In genomic region chr2:17309741-17310339, GRCh38 we compare ENCODE assay signal across 8 cellular contexts.
DNase-seq lines count a peak whose midpoint lies in the region; ATAC-seq, FAIRE-seq and TF ChIP-seq lines count a peak whose summit lies in the region.

No MANE protein-coding gene starts in this region.

- POLR2A ChIA-PET in K562 (lab: Yijun Ruan, JAX) = no interaction called here

- DNase-seq in GM06990 (ENCODE audit: extremely low read depth, insufficient read length) (peak; percentile 3), NCI-H460 (ENCODE audit: extremely low read depth, low read depth) (peak; percentile 40), K562 (ENCODE audit: extremely low read depth in 1 of 4, low spot score in 3 of 4) (peak; percentile 54 to 73 (median 66)), kidney epithelial cell (ENCODE audit: low read depth) (no peak), uterus (no peak), UCSD-AML1 (lab: John Stamatoyannopoulos, UW; ENCODE audit: unreplicated experiment) (no peak)

- TF ChIP-seq RAD21 in K562 (CRISPR knock-in tag; conservative IDR thresholded peaks at IDR 0.05 in 1 of 2, IDR thresholded peaks at IDR 0.05 in 1 of 2) = peak; percentile 80 to 81

- no peaks in the 10 kb centered on the region for H3K27me3 ChIP-seq in GM06990 (replicated peaks; ENCODE audit: control insufficient read depth, insufficient read depth, low read length)
- H3K27me3 ChIP-seq in K562 (ENCODE audit: control insufficient read depth in 2 of 2, insufficient read depth in 2 of 2, low read length in 2 of 2) = no peaks in the 10 kb centered on the region
- H3K27me3 ChIP-seq in kidney epithelial cell (ENCODE audit: control insufficient read depth, insufficient read depth, low read length) = no peaks in the 10 kb centered on the region
- no peaks in the 10 kb centered on the region for H3K27me3 ChIP-seq in uterus

- H3K4me3 ChIP-seq in GM06990 (replicated peaks; ENCODE audit: low read depth, low read length) (no peak overlapping the region), K562 (no peak overlapping the region), kidney epithelial cell (ENCODE audit: low read depth, low read length) (no peak overlapping the region), uterus (no peak overlapping the region)

- TF ChIP-seq EP300 in K562 (IDR thresholded peaks at IDR 0.05; ENCODE audit: low read length) = no peak

- ATAC-seq in GM21423 (IDR thresholded peaks at IDR 0.05; ENCODE audit: unreplicated experiment) (peak; percentile 78), HG03520 (IDR thresholded peaks at IDR 0.05; ENCODE audit: unreplicated experiment) (peak; percentile 91), K562 (peak; percentile 94)

- FAIRE-seq in K562 (lab: Jason Lieb, UNC) = peak; percentile 83

- H3K9me1 ChIP-seq in K562 (ENCODE audit: control insufficient read depth, insufficient read depth, low read length) = no peaks in the 10 kb centered on the region

- no TSS peak for BruUV-seq in K562 (replicated peaks; lab: Mats Ljungman, UMichigan)

- CTCF ChIA-PET in K562 (lab: Yijun Ruan, JAX; ENCODE audit: low intra/inter-chr PET ratio) = interaction anchor here (0.7 to 2.2 kb wide), 3 partner anchors 362 to 785 kb away, joined by 3 to 14 read pairs (median 4); no protein-coding TSS in a partner anchor

- no peaks in the 10 kb centered on the region for H3K79me2 ChIP-seq in K562 (ENCODE audit: control insufficient read depth, insufficient read depth, low read length)

- H3K27ac ChIP-seq in K562 (ENCODE audit: extremely low read depth, low read depth, low read length) (no peak overlapping the region), uterus (no peak overlapping the region)

- H3K4me2 ChIP-seq in K562 (ENCODE audit: insufficient read depth, low read length) = no peak overlapping the region

- H3K36me3 ChIP-seq in GM06990 (ENCODE audit: control insufficient read depth, insufficient read depth, low read length) (no peaks in the 10 kb centered on the region), K562 (ENCODE audit: control insufficient read depth, insufficient read depth, low read length) (no peaks in the 10 kb centered on the region), kidney epithelial cell (ENCODE audit: control insufficient read depth, insufficient read depth, low read length) (no peaks in the 10 kb centered on the region), uterus (no peaks in the 10 kb centered on the region)

- H3K4me1 ChIP-seq in K562 (replicated peaks in 1 of 2; ENCODE audit: control insufficient read depth in 2 of 2, insufficient read depth in 2 of 2, low read length in 2 of 2) = no peaks in the 10 kb centered on the region
- no peaks in the 10 kb centered on the region for H3K4me1 ChIP-seq in uterus

- in situ Hi-C loops in K562 (cut with MboI) = loop anchor here (5.0 to 25.0 kb wide), 2 partner anchors 538 to 698 kb away; no protein-coding TSS in a partner anchor

- TF ChIP-seq POLR2A in K562 (conservative IDR thresholded peaks at IDR 0.05) (no peak), uterus (IDR thresholded peaks at IDR 0.05) (no peak)

- intact Hi-C loops in K562 (cut with micrococcal nuclease) = loop anchor here (1.0 to 10.0 kb wide), 5 partner anchors 135 to 685 kb away; no protein-coding TSS in a partner anchor
- intact Hi-C loops in uterus (cut with DNase I; ENCODE audit: low total_unique reads) = no loop called here

- H3K9me3 ChIP-seq in K562 (replicated peaks; ENCODE audit: control insufficient read depth, insufficient read depth, low read depth, low read length) (no peaks in the 10 kb centered on the region), uterus (no peaks in the 10 kb centered on the region)

- peak; percentile 75 for TF ChIP-seq CTCF in GM06990 (IDR thresholded peaks at IDR 0.05; ENCODE audit: insufficient read depth, low read length, poor library complexity, severe bottlenecking)
- TF ChIP-seq CTCF in K562 (IDR thresholded peaks at IDR 0.05 in 2 of 3, conservative IDR thresholded peaks at IDR 0.05 in 1 of 3; ENCODE audit: insufficient read depth in 2 of 3, low read depth in 1 of 3, low read length in 3 of 3) = peak; percentile 67 to 77 (median 74)
- TF ChIP-seq CTCF in kidney epithelial cell (IDR thresholded peaks at IDR 0.05; ENCODE audit: insufficient read depth, low read length, poor library complexity, severe bottlenecking) = peak; percentile 83
- peak in 3 of 4 experiments; percentile 29 to 39 (median 34) for TF ChIP-seq CTCF in uterus (IDR thresholded peaks at IDR 0.05)

- H3K9ac ChIP-seq in K562 (ENCODE audit: insufficient read depth in 1 of 2, low read depth in 2 of 2, low read length in 2 of 2) = no peak overlapping the region

- H4K20me1 ChIP-seq in K562 (replicated peaks; ENCODE audit: control insufficient read depth, insufficient read depth, low read length) = no peaks in the 10 kb centered on the region

- H2AFZ ChIP-seq in K562 (ENCODE audit: low read depth, low read length) = no peak overlapping the region

- WGBS in K562 (ENCODE audit: insufficient coverage, low coverage, missing lambda C conversion rate) = 0% methylated on average over 6 of the region's 6 CpGs

TF ChIP-seq in K562, 482 proteins besides CTCF, POLR2A, EP300 and RAD21:
- TF ChIP-seq STAG1 (CRISPR knock-in tag; IDR thresholded peaks at IDR 0.05; ENCODE audit: borderline replicate concordance) (peak; percentile 28; the same call in 1 of the 2 replicates), GABPB2 (CRISPR knock-in tag; conservative IDR thresholded peaks at IDR 0.05) (no peak), MCM7 (IDR thresholded peaks at IDR 0.05) (no peak), ID3 (CRISPR knock-in tag; IDR thresholded peaks at IDR 0.05) (no peak), ID3 (tag; IDR thresholded peaks at IDR 0.05) (peak; percentile 77; the same call in 1 of the 2 replicates), CBFB (CRISPR knock-in tag; IDR thresholded peaks at IDR 0.05) (no peak), SMC3 (conservative IDR thresholded peaks at IDR 0.05; ENCODE audit: insufficient read depth, low read depth, low read length) (peak; percentile 78)
- TF ChIP-seq, protein P1, sequence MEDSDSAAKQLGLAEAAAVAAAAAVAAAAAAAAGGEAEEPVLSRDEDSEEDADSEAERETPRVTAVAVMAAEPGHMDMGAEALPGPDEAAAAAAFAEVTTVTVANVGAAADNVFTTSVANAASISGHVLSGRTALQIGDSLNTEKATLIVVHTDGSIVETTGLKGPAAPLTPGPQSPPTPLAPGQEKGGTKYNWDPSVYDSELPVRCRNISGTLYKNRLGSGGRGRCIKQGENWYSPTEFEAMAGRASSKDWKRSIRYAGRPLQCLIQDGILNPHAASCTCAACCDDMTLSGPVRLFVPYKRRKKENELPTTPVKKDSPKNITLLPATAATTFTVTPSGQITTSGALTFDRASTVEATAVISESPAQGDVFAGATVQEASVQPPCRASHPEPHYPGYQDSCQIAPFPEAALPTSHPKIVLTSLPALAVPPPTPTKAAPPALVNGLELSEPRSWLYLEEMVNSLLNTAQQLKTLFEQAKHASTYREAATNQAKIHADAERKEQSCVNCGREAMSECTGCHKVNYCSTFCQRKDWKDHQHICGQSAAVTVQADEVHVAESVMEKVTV (CRISPR knock-in tag; IDR thresholded peaks at IDR 0.05) = peak; percentile 60

Comparison
In these comparisons a context has a peak if more than half of its experiments do, and no peak if none do; other contexts are left out.
1. DNase-seq: peak in GM06990 (single experiment), NCI-H460 (single experiment) and K562 (4 of 4); none in kidney epithelial cell (single experiment), uterus (0 of 2) and UCSD-AML1 (single experiment).
2. Peak in every context shown above with its lines, with median percentiles within 50 percentile points of each other: CTCF ChIP-seq and ATAC-seq.